10 cellular contexts compared by ENCODE assay signal in the genomic region with DNA sequence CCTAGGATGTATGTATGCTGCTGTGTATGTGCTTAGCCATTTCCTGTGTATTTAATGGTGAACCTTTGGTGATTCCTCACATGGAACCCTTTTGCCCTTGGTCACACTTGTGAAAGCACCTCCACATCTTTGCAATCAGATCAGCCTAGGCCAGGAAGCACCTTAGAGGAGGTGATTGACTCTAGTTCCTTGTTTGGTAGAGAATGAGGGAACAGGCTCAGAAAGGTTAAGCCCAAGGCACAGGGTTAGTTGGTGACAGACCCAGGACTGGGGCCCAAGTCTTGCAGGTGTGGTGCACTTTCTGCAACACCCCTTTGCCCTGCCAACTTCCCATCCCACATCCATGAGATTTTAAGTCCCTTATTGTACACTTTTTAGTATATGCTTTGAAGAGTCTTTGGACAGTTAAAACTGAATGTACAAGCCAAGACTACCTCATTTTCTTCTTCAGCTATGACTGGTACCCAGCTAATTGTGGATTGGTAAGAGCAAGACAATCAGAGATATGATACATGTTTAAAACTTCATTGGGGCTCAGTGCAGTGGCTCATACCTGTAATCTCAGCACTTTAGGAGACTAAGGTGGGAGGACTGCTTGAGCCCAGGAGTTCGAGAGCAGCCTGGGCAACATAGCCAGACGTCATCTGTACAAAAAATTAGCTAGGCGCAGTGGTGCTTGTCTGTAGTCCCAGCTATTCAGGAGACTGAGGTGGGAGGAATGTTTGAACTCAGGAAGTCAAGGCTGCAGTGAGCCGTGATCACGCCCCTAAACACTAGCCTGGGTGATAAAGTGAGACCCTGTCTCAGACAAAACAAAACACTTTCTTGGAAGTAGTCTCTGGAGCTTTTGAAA.
A peak's percentile ranks its signal among the peaks of the same experiment; 100 is the strongest.
DNase-seq lines count a peak whose midpoint lies in the region; ATAC-seq and TF ChIP-seq lines count a peak whose summit lies in the region.
"Had no signal": no experiment of that assay in that cellular context is flagged by ENCODE, and none has a peak within 500 bp of the region (broad histone marks: within the 10 kb centered on the region; RNA-seq: fewer than 3 reads in every experiment).

No MANE protein-coding gene starts in this region.

- H3K27ac ChIP-seq in RWPE2 (ENCODE audit: poor library complexity, severe bottlenecking) = peak overlapping the region; percentile 95
- peak overlapping the region; percentile 84 to 94 for H3K27ac ChIP-seq in right atrium auricular region
- no peak overlapping the region for H3K27ac ChIP-seq in brain microvascular endothelial cell

- H3K27me3 ChIP-seq in RWPE2 (ENCODE audit: insufficient read depth, poor library complexity, severe bottlenecking) = no peaks in the 10 kb centered on the region
- no peaks in the 10 kb centered on the region for H3K27me3 ChIP-seq in right atrium auricular region
- H3K27me3 ChIP-seq in brain microvascular endothelial cell (replicated peaks) = no peaks in the 10 kb centered on the region

- DNase-seq in stimulated activated CD4-positive, alpha-beta T cell treated with anti-CD3 and anti-CD28 coated beads, Interleukin-1b, Interleukin-23, amount 100 ng/mL, for 48 hours = peak; percentile 48
- DNase-seq in stimulated activated CD4-positive, alpha-beta T cell treated with anti-CD3 and anti-CD28 coated beads, Interleukin-4, amount 100 ng/mL, for 24 hours = no peak
- DNase-seq in RWPE2 (ENCODE audit: low spot score) = no peak
- DNase-seq in right atrium auricular region (ENCODE audit: low spot score) = no peak
- DNase-seq in A172 (ENCODE audit: low spot score) = no peak
- no peak for DNase-seq in brain microvascular endothelial cell
- no peak for DNase-seq in NCI-H2227 treated with DMSO at 0.1 percent for 48 hours (lab: John Stamatoyannopoulos, UW)
- no peak for DNase-seq in DMS153 (lab: John Stamatoyannopoulos, UW)
- DNase-seq: glutamatergic neuron, H7 had no signal

- in situ Hi-C loops in brain microvascular endothelial cell (cut with HindIII; ENCODE audit: low pct_ligation_motif_present, low sequenced_read_pairs) = no loop called here

- peaks cover 13% of the 10 kb centered on the region for H3K36me3 ChIP-seq in RWPE2 (ENCODE audit: low read depth)
- peaks cover 10% of the 10 kb centered on the region for H3K36me3 ChIP-seq in right atrium auricular region
- H3K36me3 ChIP-seq in brain microvascular endothelial cell (replicated peaks) = no peaks in the 10 kb centered on the region

- H3K9me3 ChIP-seq in RWPE2 (ENCODE audit: severe bottlenecking) = no peaks in the 10 kb centered on the region
- no peaks in the 10 kb centered on the region for H3K9me3 ChIP-seq in right atrium auricular region

- no peak for ATAC-seq in RWPE2 (ENCODE audit: low read depth)

- H3K4me3 ChIP-seq in RWPE2 (ENCODE audit: severe bottlenecking) = no peak overlapping the region
- H3K4me3 ChIP-seq in right atrium auricular region = no peak overlapping the region
- no peak overlapping the region for H3K4me3 ChIP-seq in brain microvascular endothelial cell (ENCODE audit: low read depth, low read length)

- H3K4me1 ChIP-seq in RWPE2 (ENCODE audit: insufficient read depth, poor library complexity, severe bottlenecking) = peaks cover 26% of the 10 kb centered on the region
- H3K4me1 ChIP-seq in right atrium auricular region = peaks cover 0 to 79% of the 10 kb centered on the region in 2 donors

- TF ChIP-seq CTCF in RWPE2 (IDR thresholded peaks at IDR 0.05; ENCODE audit: poor library complexity, severe bottlenecking) = no peak
- TF ChIP-seq CTCF in right atrium auricular region (IDR thresholded peaks at IDR 0.05) = no peak
- TF ChIP-seq CTCF in brain microvascular endothelial cell (IDR thresholded peaks at IDR 0.05; ENCODE audit: low read depth, low read length, missing control alignments) = no peak
